Comparison of ENCODE assay signal across 8 cellular contexts in the genomic region with DNA sequence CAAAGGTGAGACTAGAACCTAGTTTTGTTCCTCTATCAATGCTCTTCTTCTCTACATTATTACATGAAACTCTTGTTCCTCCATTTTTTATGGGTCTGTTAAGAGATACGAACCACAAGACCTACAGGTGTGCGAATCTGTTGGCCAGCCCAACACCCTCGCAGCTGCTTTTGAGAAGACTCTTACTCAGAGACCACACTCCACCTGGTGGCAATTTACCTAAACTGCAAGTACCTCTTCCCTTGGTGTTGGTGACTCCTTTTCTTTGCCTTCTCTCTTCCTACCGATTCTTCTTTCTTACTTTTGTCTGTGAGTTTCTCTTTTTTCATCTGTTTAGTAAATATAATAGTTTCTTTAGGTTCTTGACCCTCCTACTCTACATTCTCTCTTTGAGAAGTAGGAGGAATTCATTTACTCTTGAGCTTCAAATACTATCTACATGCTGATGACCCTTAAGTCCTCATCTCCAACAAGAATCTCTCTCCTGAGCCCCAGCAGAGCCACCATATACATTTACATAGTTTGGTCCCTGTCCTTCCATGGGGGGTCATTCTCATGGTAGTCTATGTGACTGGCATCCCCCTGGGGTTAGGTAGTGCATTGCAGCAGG.
DNase-seq lines count a peak whose midpoint lies in the region; ATAC-seq and TF ChIP-seq lines count a peak whose summit lies in the region.

No MANE protein-coding gene starts in this region.

- H3K27ac ChIP-seq in epithelial cell of prostate = no peak overlapping the region
- no peak overlapping the region for H3K27ac ChIP-seq in stomach

- H3K4me3 ChIP-seq in stomach = no peak overlapping the region

- peaks cover 0 to 12% (median 5%) of the 10 kb centered on the region in 4 donors for H3K4me1 ChIP-seq in stomach

- no peak overlapping the region for H3K27ac Mint-ChIP-seq in activated CD4-positive, alpha-beta memory T cell treated with anti-CD3 and anti-CD28 coated beads, Interleukin-2, amount 10 ng/mL, durations not matched to agents 7 days and 5 days
- H3K27ac Mint-ChIP-seq in naive B cell = peak overlapping the region in 1 of 6 donors; percentile 44

- peaks cover 1% of the 10 kb centered on the region for H3K27me3 Mint-ChIP-seq in activated CD4-positive, alpha-beta memory T cell treated with anti-CD3 and anti-CD28 coated beads, Interleukin-2, amount 10 ng/mL, durations not matched to agents 7 days and 5 days
- peaks cover 21 to 33% (median 26%) of the 10 kb centered on the region in 3 donors for H3K27me3 Mint-ChIP-seq in naive B cell

- no peaks in the 10 kb centered on the region for H3K27me3 ChIP-seq in stomach

- POLR2A ChIA-PET in activated CD4-positive, alpha-beta memory T cell treated with anti-CD3 and anti-CD28 coated beads, Interleukin-2, amount 10 ng/mL, durations not matched to agents 7 days and 5 days (lab: Charles Lee) = no interaction called here

- TF ChIP-seq EP300 in stomach (IDR thresholded peaks at IDR 0.05) = no peak

- intact Hi-C loops in stomach (cut with DNase I; ENCODE audit: low total_unique reads) = no loop called here

- no peak for TF ChIP-seq POLR2A in stomach (IDR thresholded peaks at IDR 0.05)

- ATAC-seq in GM19351 (IDR thresholded peaks at IDR 0.05; ENCODE audit: unreplicated experiment) = peak; percentile 88
- peak; percentile 85 for ATAC-seq in HG03439 (IDR thresholded peaks at IDR 0.05; ENCODE audit: unreplicated experiment)
- peak; percentile 56 to 59 for ATAC-seq in naive B cell (ENCODE audit: low read depth in 2 of 2)

- DNase-seq in CMK (ENCODE audit: low read depth) = peak; percentile 15
- DNase-seq in NCI-H774 (lab: John Stamatoyannopoulos, UW) = peak; percentile 76
- peak; percentile 48 for DNase-seq in activated CD4-positive, alpha-beta memory T cell treated with anti-CD3 and anti-CD28 coated beads, Interleukin-2, amount 10 ng/mL, durations not matched to agents 7 days and 5 days
- DNase-seq in epithelial cell of prostate (ENCODE audit: low read depth, low spot score) = peak; percentile 31
- DNase-seq in naive B cell = peak; percentile 33
- peak; percentile 71 for DNase-seq in stomach

- TF ChIP-seq CTCF in stomach (IDR thresholded peaks at IDR 0.05) = peak in 6 of 7 experiments; percentile 13 to 86 (median 74)

- no peaks in the 10 kb centered on the region for H3K4me1 Mint-ChIP-seq in activated CD4-positive, alpha-beta memory T cell treated with anti-CD3 and anti-CD28 coated beads, Interleukin-2, amount 10 ng/mL, durations not matched to agents 7 days and 5 days
- no peaks in the 10 kb centered on the region for H3K4me1 Mint-ChIP-seq in naive B cell

- H3K9me3 Mint-ChIP-seq in activated CD4-positive, alpha-beta memory T cell treated with anti-CD3 and anti-CD28 coated beads, Interleukin-2, amount 10 ng/mL, durations not matched to agents 7 days and 5 days = no peaks in the 10 kb centered on the region
- no peaks in the 10 kb centered on the region for H3K9me3 Mint-ChIP-seq in naive B cell

- 13 to 20% (median 17%) methylated on average over 4 of the region's 4 CpGs for WGBS in stomach, 5 donors

- CTCF ChIA-PET in activated CD4-positive, alpha-beta memory T cell treated with anti-CD3 and anti-CD28 coated beads, Interleukin-2, amount 10 ng/mL, durations not matched to agents 7 days and 5 days (lab: Charles Lee) = interaction anchor here (0.8 to 4.2 kb wide), 10 partner anchors 10 to 395 kb away, joined by 3 to 48 read pairs (median 4); partner anchors contain the start of gene GAREM1

- H3K36me3 ChIP-seq in stomach = no peaks in the 10 kb centered on the region

- no peaks in the 10 kb centered on the region for H3K9me3 ChIP-seq in stomach

- H3K36me3 Mint-ChIP-seq in activated CD4-positive, alpha-beta memory T cell treated with anti-CD3 and anti-CD28 coated beads, Interleukin-2, amount 10 ng/mL, durations not matched to agents 7 days and 5 days (ENCODE audit: low read depth) = no peaks in the 10 kb centered on the region
- no peaks in the 10 kb centered on the region for H3K36me3 Mint-ChIP-seq in naive B cell

- H3K4me3 Mint-ChIP-seq in activated CD4-positive, alpha-beta memory T cell treated with anti-CD3 and anti-CD28 coated beads, Interleukin-2, amount 10 ng/mL, durations not matched to agents 7 days and 5 days = no peak overlapping the region
- no peak overlapping the region for H3K4me3 Mint-ChIP-seq in naive B cell

Comparison
In these comparisons a context has a peak if more than half of its experiments do, and no peak if none do; other contexts are left out.
1. DNase-seq: peak in every context shown above with its lines; median percentile 76 in NCI-H774; 71 in stomach; 48 in activated CD4-positive, alpha-beta memory T cell treated with anti-CD3 and anti-CD28 coated beads, Interleukin-2, amount 10 ng/mL, durations not matched to agents 7 days and 5 days; 33 in naive B cell; 31 in epithelial cell of prostate; 15 in CMK.